In the genomic region with DNA sequence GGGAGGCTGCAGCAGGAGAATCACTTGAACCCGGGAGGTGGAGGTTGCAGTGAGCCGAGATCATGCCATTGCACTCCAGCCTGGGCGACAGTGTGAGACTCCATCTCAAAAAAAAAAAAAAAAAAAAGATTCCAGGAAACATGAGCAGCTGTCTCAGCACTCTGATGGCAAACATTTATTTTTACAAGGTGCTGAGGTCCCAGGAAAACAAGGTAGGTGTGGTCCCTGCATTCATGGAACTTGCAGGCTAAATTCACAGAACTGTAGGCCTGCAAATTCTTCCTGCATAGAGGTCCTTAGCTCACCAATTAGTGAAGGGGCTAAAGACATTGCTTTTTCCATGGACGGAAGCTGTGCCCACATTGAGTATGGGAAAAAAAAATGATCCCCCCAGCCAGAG, we compare ENCODE assay signal across 5 cellular contexts. TPM values are rescaled to one million over a fixed set of nuclear protein-coding genes. Genes with fewer than 3 reads are reported as not detected.
DNase-seq lines count a peak whose midpoint lies in the region; ATAC-seq and TF ChIP-seq lines count a peak whose summit lies in the region.
"Not testable (repeated sequence)": the region's sequence is repeated elsewhere in the genome, so short reads cannot be mapped to it uniquely, and the experiment has no call there.

No MANE protein-coding gene starts in this region.

- not testable (repeated sequence) for H4K8ac ChIP-seq in trophoblast cell (ENCODE audit: low read depth, low read length)

- peak overlapping the region; percentile 86 for H2AK5ac ChIP-seq in trophoblast cell (ENCODE audit: low read length)

- H2AFZ ChIP-seq in trophoblast cell (ENCODE audit: insufficient read depth, low read length, poor library complexity), result not testable (repeated sequence)

- H3K79me2 ChIP-seq in trophoblast cell (ENCODE audit: control insufficient read depth, insufficient read depth, low read length, poor library complexity), result peaks cover 15% of the 10 kb centered on the region

- H3K9me3 ChIP-seq in mucosa of rectum (ENCODE audit: control insufficient read depth in 2 of 2, low read length in 2 of 2); trophoblast cell (ENCODE audit: insufficient read depth, low read depth, low read length): not testable (repeated sequence)

- intact Hi-C loops in left colon (cut with DNase I, micrococcal nuclease), result not testable (repeated sequence)

- H3K27ac ChIP-seq in VCaP (peak overlapping the region; percentile 42), mucosa of rectum (ENCODE audit: low read depth in 2 of 2, low read length in 2 of 2) (peak overlapping the region; percentile 28 to 31)
- H3K27ac ChIP-seq in trophoblast cell (ENCODE audit: low read depth, low read length), result not testable (repeated sequence)

- not testable (repeated sequence) for H3K9ac ChIP-seq in mucosa of rectum (ENCODE audit: low read depth in 1 of 2, low read length in 2 of 2); trophoblast cell (ENCODE audit: low read length)

- H3K23ac ChIP-seq in trophoblast cell (ENCODE audit: low read length), result not testable (repeated sequence)

- not testable (repeated sequence) for TF ChIP-seq CTCF in LNCaP clone FGC (IDR thresholded peaks at IDR 0.05; ENCODE audit: control insufficient read depth, extremely low read depth, insufficient read depth); VCaP (conservative IDR thresholded peaks at IDR 0.05)

- peak overlapping the region; percentile 9 for H3K4ac ChIP-seq in trophoblast cell (ENCODE audit: low read depth, low read length)

- H2BK120ac ChIP-seq in trophoblast cell (ENCODE audit: insufficient read depth, low read length, poor library complexity), result peak overlapping the region; percentile 57

- peaks cover 9 to 38% of the 10 kb centered on the region in 2 donors for H3K4me1 ChIP-seq in mucosa of rectum (ENCODE audit: control insufficient read depth in 2 of 2, insufficient read depth in 2 of 2, low read length in 2 of 2)
- H3K4me1 ChIP-seq in trophoblast cell (ENCODE audit: control insufficient read depth in 1 of 2, insufficient read depth in 2 of 2, low read length in 2 of 2), result peaks cover 11 to 22% of the 10 kb centered on the region in 2 experiments

- not testable (repeated sequence) for H3K4me3 ChIP-seq in LNCaP clone FGC (ENCODE audit: low read depth, low read length); mucosa of rectum (ENCODE audit: low read length in 2 of 2); trophoblast cell (ENCODE audit: low read depth, low read length)

- H3K36me3 ChIP-seq in mucosa of rectum (ENCODE audit: control insufficient read depth in 2 of 2, insufficient read depth in 2 of 2, low read length in 2 of 2); trophoblast cell (ENCODE audit: control insufficient read depth in 1 of 2, insufficient read depth in 2 of 2, low read length in 2 of 2): not testable (repeated sequence)

- peak; percentile 74 for ATAC-seq in left colon

- H4K91ac ChIP-seq in trophoblast cell (ENCODE audit: low read depth, low read length), result peak overlapping the region; percentile 80

- H3K4me2 ChIP-seq in trophoblast cell (ENCODE audit: low read length), result not testable (repeated sequence)

- not testable (repeated sequence) for H3K27me3 ChIP-seq in mucosa of rectum (ENCODE audit: control insufficient read depth in 2 of 2, insufficient read depth in 2 of 2, low read length in 2 of 2); trophoblast cell (ENCODE audit: insufficient read depth, low read length)

- not testable (repeated sequence) for H3K18ac ChIP-seq in trophoblast cell (ENCODE audit: low read length)

- not testable (repeated sequence) for H4K12ac ChIP-seq in trophoblast cell (ENCODE audit: low read depth, low read length)

- H2BK5ac ChIP-seq in trophoblast cell (ENCODE audit: low read depth, low read length, poor library complexity), result peak overlapping the region; percentile 36

- WGBS in trophoblast cell (ENCODE audit: extremely low coverage, insufficient coverage, insufficient read length), result no CpG with 5 or more reads among the region's 4 CpGs

- peak overlapping the region; percentile 95 for H2BK12ac ChIP-seq in trophoblast cell (ENCODE audit: low read length)

- H3K79me1 ChIP-seq in trophoblast cell (ENCODE audit: low read length), result peaks cover 47% of the 10 kb centered on the region

- peak; percentile 56 for DNase-seq in LNCaP clone FGC (ENCODE audit: low read depth)
- DNase-seq in left colon, trophoblast cell: not testable (repeated sequence)

- H3K14ac ChIP-seq in trophoblast cell (ENCODE audit: low read length), result peak overlapping the region; percentile 86

RNA-seq across cellular contexts. Expression of gene TPM1, which starts 48.9 kb away (rescaled TPM):
- total RNA-seq in left colon, result 100 to 1,000 TPM; 576 to 607 TPM
- 3,520 and 3,660 TPM in 2 replicates for polyA plus RNA-seq in trophoblast cell (2013)
